Comparison of ENCODE assay signal across 8 cellular contexts in genomic region chr12:31773223-31773750, GRCh38. TPM values are rescaled to one million over a fixed set of nuclear protein-coding genes. Genes with fewer than 3 reads are reported as not detected.
DNase-seq lines count a peak whose midpoint lies in the region; ATAC-seq, FAIRE-seq and TF ChIP-seq lines count a peak whose summit lies in the region.
"Had no signal": no experiment of that assay in that cellular context is flagged by ENCODE, and none has a peak within 500 bp of the region (broad histone marks: within the 10 kb centered on the region; RNA-seq: fewer than 3 reads in every experiment).

No MANE protein-coding gene starts in this region.

- H3K4me1 Mint-ChIP-seq in central memory CD8-positive, alpha-beta T cell, result peaks cover 7% of the 10 kb centered on the region
- peaks cover 39% of the 10 kb centered on the region for H3K4me1 Mint-ChIP-seq in progenitor cell of endocrine pancreas (ENCODE audit: low read depth)

- H3K36me3 Mint-ChIP-seq in central memory CD8-positive, alpha-beta T cell (ENCODE audit: insufficient read depth), result no peaks in the 10 kb centered on the region
- peaks cover 16% of the 10 kb centered on the region for H3K36me3 Mint-ChIP-seq in progenitor cell of endocrine pancreas (ENCODE audit: insufficient read depth)

- no peaks in the 10 kb centered on the region for H3K9me3 Mint-ChIP-seq in central memory CD8-positive, alpha-beta T cell
- H3K9me3 Mint-ChIP-seq in progenitor cell of endocrine pancreas (ENCODE audit: low read depth), result peaks cover 15% of the 10 kb centered on the region

- peak overlapping the region; percentile 53 for H3K27ac Mint-ChIP-seq in central memory CD8-positive, alpha-beta T cell (ENCODE audit: low read depth)
- peak overlapping the region; percentile 97 for H3K27ac Mint-ChIP-seq in progenitor cell of endocrine pancreas

- FAIRE-seq in frontal cortex (lab: Jason Lieb, UNC), result no peak

- H3K27me3 Mint-ChIP-seq in central memory CD8-positive, alpha-beta T cell, result no peaks in the 10 kb centered on the region
- no peaks in the 10 kb centered on the region for H3K27me3 Mint-ChIP-seq in progenitor cell of endocrine pancreas

- no peak overlapping the region for H3K4me3 Mint-ChIP-seq in central memory CD8-positive, alpha-beta T cell
- H3K4me3 Mint-ChIP-seq in progenitor cell of endocrine pancreas (ENCODE audit: low read depth), result peak overlapping the region; percentile 57

- DNase-seq in HPDE6-E6E7 (ENCODE audit: extremely low spot score) (peak; percentile 6), progenitor cell of endocrine pancreas (ENCODE audit: low spot score, unreplicated experiment) (peak; percentile 74), SKM-1 (lab: John Stamatoyannopoulos, UW; ENCODE audit: unreplicated experiment) (no peak), frontal cortex (ENCODE audit: low spot score in 2 of 2) (no peak)
- no peak for DNase-seq in central memory CD8-positive, alpha-beta T cell (ENCODE audit: low spot score in 2 of 2)
- DNase-seq in stimulated activated naive CD4-positive, alpha-beta T cell (lab: John Stamatoyannopoulos, UW), result no peak
- DNase-seq: NCI-H526 treated with DMSO at 0.1 percent for 48 hours had no signal

- peak; percentile 58 for ATAC-seq in GM18909 (IDR thresholded peaks at IDR 0.05; ENCODE audit: poor library complexity, unreplicated experiment)
- no peak for ATAC-seq in central memory CD8-positive, alpha-beta T cell (replicated peaks; ENCODE audit: extremely low read depth, poor library complexity, severe bottlenecking)

- no peak for TF ChIP-seq CTCF in progenitor cell of endocrine pancreas (IDR thresholded peaks at IDR 0.05; ENCODE audit: unreplicated experiment)

RNA-seq across cellular contexts. Expression of gene AMN1, which starts 44.5 kb away (rescaled TPM):
- total RNA-seq in progenitor cell of endocrine pancreas (29.2 and 31.9 TPM in 2 replicates), frontal cortex (77.0 TPM)

Comparison
In these comparisons a context has a peak if more than half of its experiments do, and no peak if none do; other contexts are left out.
1. DNase-seq: peak in HPDE6-E6E7 (single experiment) and progenitor cell of endocrine pancreas (single experiment); none in central memory CD8-positive, alpha-beta T cell (0 of 2), stimulated activated naive CD4-positive, alpha-beta T cell (0 of 6), SKM-1 (single experiment) and frontal cortex (0 of 2).